ENCODE assay signal across 30 cellular contexts in genomic region chr18:46888965-46889364, GRCh38.
"Had no signal": no experiment of that assay in that cellular context is flagged by ENCODE, and none has a peak within 500 bp of the region (broad histone marks: within the 10 kb centered on the region; RNA-seq: fewer than 3 reads in every experiment).

No MANE protein-coding gene starts in this region.

- H3K36me3 ChIP-seq: brain microvascular endothelial cell had no signal

- H3K9me3 Mint-ChIP-seq: effector memory CD8-positive, alpha-beta T cell had no signal

- DNase-seq: activated B cell treated with CpG ODN at 0.5 μM for 24 hours; activated CD4-positive, alpha-beta T cell treated with anti-CD3 and anti-CD28 coated beads for 48 hours; activated CD4-positive, alpha-beta T cell treated with anti-CD3 and anti-CD28 coated beads, Interleukin-2, amount 50 U/mL, for 1 hour; activated CD4-positive, alpha-beta T cell treated with anti-CD3 and anti-CD28 coated beads, Interleukin-2, amount 50 U/mL, for 48 hours; activated CD8-positive, alpha-beta memory T cell treated with anti-CD3 and anti-CD28 coated beads for 24 hours; activated CD8-positive, alpha-beta T cell treated with anti-CD3 and anti-CD28 coated beads for 36 hours; activated effector memory CD4-positive, alpha-beta T cell treated with Interleukin-2 at 50 U/mL for 16 hours; activated naive CD4-positive, alpha-beta T cell treated with anti-CD3 and anti-CD28 coated beads for 36 hours; activated T-cell treated with anti-CD3 and anti-CD28 coated beads, Interleukin-2, amount 50 U/mL, for 4 hours; amniotic stem cell; anterior cingulate cortex; brain microvascular endothelial cell; cortex of kidney; dermis blood vessel endothelial cell; effector CD4-positive, alpha-beta T cell; effector memory CD8-positive, alpha-beta T cell; foreskin fibroblast; head of caudate nucleus; hippocampal formation; T-helper 17 cell; T1000; WERI-Rb-1 had no signal

- H3K27ac ChIP-seq: brain microvascular endothelial cell, WERI-Rb-1 had no signal

- H3K27ac Mint-ChIP-seq: activated B cell treated with CpG ODN at 0.5 μM for 24 hours; activated CD8-positive, alpha-beta T cell treated with anti-CD3 and anti-CD28 coated beads for 36 hours; activated naive CD4-positive, alpha-beta T cell treated with anti-CD3 and anti-CD28 coated beads for 36 hours; activated naive CD4-positive, alpha-beta T cell treated with anti-CD3 and anti-CD28 coated beads, Interleukin-2, amount 50 U/mL, for 72 hours; activated T-helper 17 cell treated with anti-CD3 and anti-CD28 coated beads, Interleukin-2, amount 50 U/mL, for 72 hours; effector memory CD8-positive, alpha-beta T cell; T-helper 17 cell; T-helper 2 cell treated with Interferon-gamma antibody and Interleukin-4, amounts not matched to agents 5 μg/mL and 100 μg/mL, for 36 hours had no signal

- H3K27me3 ChIP-seq: brain microvascular endothelial cell had no signal

- FAIRE-seq: astrocyte, bronchial epithelial cell, endometrium, frontal cortex had no signal

- H3K27me3 Mint-ChIP-seq: activated B cell treated with CpG ODN at 0.5 μM for 24 hours; activated CD8-positive, alpha-beta T cell treated with anti-CD3 and anti-CD28 coated beads for 36 hours; activated T-helper 17 cell treated with anti-CD3 and anti-CD28 coated beads, Interleukin-2, amount 50 U/mL, for 72 hours; central memory CD8-positive, alpha-beta T cell; effector memory CD8-positive, alpha-beta T cell; T-helper 17 cell had no signal

- H3K4me3 Mint-ChIP-seq: activated B cell treated with CpG ODN at 0.5 μM for 24 hours; activated CD8-positive, alpha-beta T cell treated with anti-CD3 and anti-CD28 coated beads for 36 hours; activated naive CD4-positive, alpha-beta T cell treated with anti-CD3 and anti-CD28 coated beads for 36 hours; activated T-cell treated with anti-CD3 and anti-CD28 coated beads, Interleukin-2, amount 50 U/mL, for 4 hours; activated T-helper 17 cell treated with anti-CD3 and anti-CD28 coated beads, Interleukin-2, amount 50 U/mL, for 72 hours; central memory CD8-positive, alpha-beta T cell; effector memory CD8-positive, alpha-beta T cell; T-helper 17 cell; T-helper 2 cell treated with Interferon-gamma antibody and Interleukin-4, amounts not matched to agents 5 μg/mL and 100 μg/mL, for 36 hours had no signal
